Comparison of ENCODE assay signal across 10 cellular contexts in the genomic region with DNA sequence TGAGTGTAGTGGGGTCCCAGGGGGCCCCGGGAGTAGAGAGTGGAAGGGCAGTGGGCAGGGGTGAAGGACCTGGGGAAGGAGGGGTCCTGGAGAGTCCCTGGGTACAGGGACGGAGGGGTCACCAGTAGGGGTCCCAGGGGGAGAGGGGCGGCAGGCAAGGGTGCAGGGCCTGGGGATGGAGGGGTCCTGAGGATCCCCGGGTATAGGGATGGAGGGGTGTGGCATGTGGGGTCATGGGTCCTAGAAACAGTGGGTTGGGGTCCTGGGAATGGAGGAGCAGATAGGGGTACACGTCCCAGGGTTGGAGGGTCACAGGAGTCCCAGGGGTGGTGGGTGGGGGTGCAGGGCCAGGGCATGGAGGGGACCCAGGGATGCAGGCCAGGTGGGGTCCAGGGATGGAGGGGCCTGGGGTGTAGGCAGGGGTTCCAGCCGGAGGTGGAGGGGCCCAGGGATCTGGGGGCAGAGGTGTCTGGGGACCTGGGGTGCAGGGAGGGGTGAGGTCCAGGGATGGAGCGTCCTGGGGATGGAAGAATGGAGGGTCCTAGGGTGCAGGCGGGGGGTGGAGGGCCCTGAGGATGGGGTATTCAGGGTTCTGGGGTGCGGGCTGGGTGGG. TPM values are rescaled to one million over a fixed set of nuclear protein-coding genes. Genes with fewer than 3 reads are reported as not detected.
A peak's percentile ranks its signal among the peaks of the same experiment; 100 is the strongest.
DNase-seq lines count a peak whose midpoint lies in the region; ATAC-seq and TF ChIP-seq lines count a peak whose summit lies in the region.
"Had no signal": no experiment of that assay in that cellular context is flagged by ENCODE, and none has a peak within 500 bp of the region (broad histone marks: within the 10 kb centered on the region; RNA-seq: fewer than 3 reads in every experiment).

No MANE protein-coding gene starts in this region.

- H3K4me3 ChIP-seq in HCT116 (replicated peaks in 1 of 2; ENCODE audit: low read depth in 1 of 2, low read length in 2 of 2): peak overlapping the region; percentile 77 to 79

- no peak for TF ChIP-seq POLR2A in HCT116 (IDR thresholded peaks at IDR 0.05; ENCODE audit: borderline replicate concordance, extremely low read depth, insufficient read depth, insufficient read length)

- H3K9me2 ChIP-seq in HCT116 (ENCODE audit: insufficient read depth): no peaks in the 10 kb centered on the region

- no peaks in the 10 kb centered on the region for H4K20me1 ChIP-seq in HCT116 (ENCODE audit: insufficient read depth)

- peaks cover 17% of the 10 kb centered on the region for H3K4me1 Mint-ChIP-seq in activated CD8-positive, alpha-beta T cell treated with anti-CD3 and anti-CD28 coated beads for 36 hours (ENCODE audit: low read depth)
- peaks cover 30% of the 10 kb centered on the region for H3K4me1 Mint-ChIP-seq in stimulated activated effector memory CD8-positive, alpha-beta T cell treated with anti-CD3 and anti-CD28 coated beads, Interleukin-12 subunit alpha, Interleukin-12 subunit beta, amount 100 ng/mL, for 72 hours
- H3K4me1 Mint-ChIP-seq in CD14-positive monocyte: peaks cover 23% of the 10 kb centered on the region

- no peak for ATAC-seq in HCT116
- ATAC-seq in activated CD8-positive, alpha-beta T cell treated with anti-CD3 and anti-CD28 coated beads for 36 hours: no peak
- peak; percentile 3 for ATAC-seq in stimulated activated effector memory CD8-positive, alpha-beta T cell treated with anti-CD3 and anti-CD28 coated beads, Interleukin-12 subunit alpha, Interleukin-12 subunit beta, amount 100 ng/mL, for 72 hours
- no peak for ATAC-seq in HG02885 (IDR thresholded peaks at IDR 0.05; ENCODE audit: poor library complexity, unreplicated experiment)

- CTCF ChIA-PET in HCT116 (lab: Charles Lee): no interaction called here
- CTCF ChIA-PET in activated CD8-positive, alpha-beta T cell treated with anti-CD3 and anti-CD28 coated beads for 36 hours (lab: Charles Lee): no interaction called here

- peak overlapping the region; percentile 80; the same call in 1 of the 2 replicates for H3K27ac ChIP-seq in HCT116 (ENCODE audit: low read depth, low read length)

- POLR2A ChIA-PET in HCT116 (lab: Charles Lee): no interaction called here
- POLR2A ChIA-PET in activated CD8-positive, alpha-beta T cell treated with anti-CD3 and anti-CD28 coated beads for 36 hours (lab: Charles Lee): no interaction called here

- H3K9ac ChIP-seq in HCT116 (ENCODE audit: low read length): peak overlapping the region; percentile 82

- no peaks in the 10 kb centered on the region for H3K9me3 ChIP-seq in HCT116 (ENCODE audit: control insufficient read depth in 1 of 2, insufficient read depth in 1 of 2, low read depth in 1 of 2, low read length in 2 of 2)

- no peak for TF ChIP-seq RAD21 in HCT116 (IDR thresholded peaks at IDR 0.05; ENCODE audit: low read depth)

- RAD21 ChIA-PET in HCT116 (lab: Charles Lee; ENCODE audit: low non-redundant PET in 1 of 2, low total read pairs in 2 of 2, uncharacterized antibody in 2 of 2, unreplicated experiment in 2 of 2): no interaction called here

- H3K27me3 Mint-ChIP-seq in activated CD8-positive, alpha-beta T cell treated with anti-CD3 and anti-CD28 coated beads for 36 hours: no peaks in the 10 kb centered on the region
- H3K27me3 Mint-ChIP-seq in CD14-positive monocyte (ENCODE audit: low read depth in 3 of 3): peaks cover 0 to 1% (median 0%) of the 10 kb centered on the region in 3 donors

- intact Hi-C loops in HCT116 (cut with micrococcal nuclease) (no loop called here), CD14-positive monocyte (cut with micrococcal nuclease) (no loop called here), posterior cingulate gyrus (cut with DNase I) (no loop called here)
- intact Hi-C loops in activated CD8-positive, alpha-beta T cell treated with anti-CD3 and anti-CD28 coated beads for 36 hours (cut with micrococcal nuclease): no loop called here

- H3K4me2 ChIP-seq in HCT116 (ENCODE audit: low read length): peak overlapping the region; percentile 82

- H3K4me1 ChIP-seq in HCT116 (ENCODE audit: control insufficient read depth in 1 of 2, insufficient read depth in 2 of 2, low read length in 2 of 2): peaks cover 6 to 18% of the 10 kb centered on the region in 2 experiments; a peak in 3 of 4 replicates

- no TSS peak for BruUV-seq in HCT116 (replicated peaks; lab: Mats Ljungman, UMichigan)

- no peak overlapping the region for H3K27ac Mint-ChIP-seq in activated CD8-positive, alpha-beta T cell treated with anti-CD3 and anti-CD28 coated beads for 36 hours
- H3K27ac Mint-ChIP-seq in stimulated activated effector memory CD8-positive, alpha-beta T cell treated with anti-CD3 and anti-CD28 coated beads, Interleukin-12 subunit alpha, Interleukin-12 subunit beta, amount 100 ng/mL, for 72 hours: peak overlapping the region; percentile 45
- no peak overlapping the region for H3K27ac Mint-ChIP-seq in CD14-positive monocyte

- no peak for DNase-seq in HCT116 (ENCODE audit: low read depth, low spot score)
- no peak for DNase-seq in activated CD8-positive, alpha-beta T cell treated with anti-CD3 and anti-CD28 coated beads for 36 hours
- peak; percentile 31 for DNase-seq in germinal center (ENCODE audit: low spot score)
- no peak for DNase-seq in stimulated activated effector memory CD8-positive, alpha-beta T cell treated with anti-CD3 and anti-CD28 coated beads, Interleukin-12 subunit alpha, Interleukin-12 subunit beta, amount 100 ng/mL, for 72 hours (ENCODE audit: low spot score in 2 of 2)
- no peak for DNase-seq in CD14-positive monocyte (ENCODE audit: low spot score)
- DNase-seq in posterior cingulate gyrus: no peak
- no peak for DNase-seq in iPS-NIHi11 (ENCODE audit: low spot score)
- DNase-seq: SHP77 treated with DMSO at 0.1 percent for 48 hours, trophoblast cell had no signal

- H3K4me3 Mint-ChIP-seq in activated CD8-positive, alpha-beta T cell treated with anti-CD3 and anti-CD28 coated beads for 36 hours: peak overlapping the region; percentile 74
- H3K4me3 Mint-ChIP-seq in stimulated activated effector memory CD8-positive, alpha-beta T cell treated with anti-CD3 and anti-CD28 coated beads, Interleukin-12 subunit alpha, Interleukin-12 subunit beta, amount 100 ng/mL, for 72 hours: peak overlapping the region; percentile 66
- H3K4me3 Mint-ChIP-seq in CD14-positive monocyte: no peak overlapping the region

- H3K36me3 ChIP-seq in HCT116 (ENCODE audit: control insufficient read depth in 1 of 2, insufficient read depth in 2 of 2, low read length in 2 of 2): no peaks in the 10 kb centered on the region; a peak in 1 of 4 replicates

- H3K36me3 Mint-ChIP-seq in activated CD8-positive, alpha-beta T cell treated with anti-CD3 and anti-CD28 coated beads for 36 hours (ENCODE audit: low read depth): peaks cover 8% of the 10 kb centered on the region
- peaks cover 6% of the 10 kb centered on the region for H3K36me3 Mint-ChIP-seq in stimulated activated effector memory CD8-positive, alpha-beta T cell treated with anti-CD3 and anti-CD28 coated beads, Interleukin-12 subunit alpha, Interleukin-12 subunit beta, amount 100 ng/mL, for 72 hours
- H3K36me3 Mint-ChIP-seq in CD14-positive monocyte: peaks cover 4 to 21% of the 10 kb centered on the region in 2 donors

- TF ChIP-seq CTCF in HCT116 (IDR thresholded peaks at IDR 0.05 in 2 of 3, conservative IDR thresholded peaks at IDR 0.05 in 1 of 3; ENCODE audit: borderline replicate concordance in 1 of 3, insufficient read depth in 1 of 3, low read depth in 2 of 3, low read length in 2 of 3) (no peak), CD14-positive monocyte (IDR thresholded peaks at IDR 0.05) (no peak)
- no peak for TF ChIP-seq CTCF in activated CD8-positive, alpha-beta T cell treated with anti-CD3 and anti-CD28 coated beads for 36 hours (IDR thresholded peaks at IDR 0.05)

- no peak overlapping the region for H2AFZ ChIP-seq in HCT116 (ENCODE audit: low read depth, low read length, poor library complexity, severe bottlenecking)

- H3K79me2 ChIP-seq in HCT116 (ENCODE audit: insufficient read depth, low read length): peaks cover 38% of the 10 kb centered on the region

- no peaks in the 10 kb centered on the region for H3K9me3 Mint-ChIP-seq in activated CD8-positive, alpha-beta T cell treated with anti-CD3 and anti-CD28 coated beads for 36 hours
- no peaks in the 10 kb centered on the region for H3K9me3 Mint-ChIP-seq in stimulated activated effector memory CD8-positive, alpha-beta T cell treated with anti-CD3 and anti-CD28 coated beads, Interleukin-12 subunit alpha, Interleukin-12 subunit beta, amount 100 ng/mL, for 72 hours
- H3K9me3 Mint-ChIP-seq in CD14-positive monocyte: peaks cover 0 to 3% (median 0%) of the 10 kb centered on the region in 7 donors

- no peaks in the 10 kb centered on the region for H3K27me3 ChIP-seq in HCT116 (ENCODE audit: insufficient read depth, low read length)

TF ChIP-seq in HCT116, 20 proteins besides CTCF, POLR2A, EP300 and RAD21:
- TF ChIP-seq EZH2 (IDR thresholded peaks at IDR 0.05): no peak

RNA-seq across cellular contexts. Expression of a gene that starts 1.3 kb away (rescaled TPM):
- 112 TPM for total RNA-seq in HCT116 (2021; ENCODE audit: unreplicated experiment)
- polyA plus RNA-seq in HCT116 (2012): 136 and 158 TPM in 2 replicates
- total RNA-seq in activated CD8-positive, alpha-beta T cell treated with anti-CD3 and anti-CD28 coated beads for 36 hours: 10 to 100 TPM; 36.5 to 44.6 TPM
- polyA plus RNA-seq in CD14-positive monocyte: 1 to 10 TPM; 2.8 to 3.3 TPM

RNA-seq across cellular contexts. Expression of a gene that starts 36.9 kb away (rescaled TPM):
- total RNA-seq in HCT116 (2021; ENCODE audit: unreplicated experiment): 271 TPM
- 225 and 297 TPM in 2 replicates for polyA plus RNA-seq in HCT116 (2012)
- total RNA-seq in activated CD8-positive, alpha-beta T cell treated with anti-CD3 and anti-CD28 coated beads for 36 hours: 100 to 1,000 TPM; 323 to 327 TPM
- polyA plus RNA-seq in CD14-positive monocyte: 10 to 100 TPM; 16.9 to 21.8 TPM

Comparison
In these comparisons a context has a peak if more than half of its experiments do, and no peak if none do; other contexts are left out.
1. H3K4me3 Mint-ChIP-seq: peak in activated CD8-positive, alpha-beta T cell treated with anti-CD3 and anti-CD28 coated beads for 36 hours (single experiment) and stimulated activated effector memory CD8-positive, alpha-beta T cell treated with anti-CD3 and anti-CD28 coated beads, Interleukin-12 subunit alpha, Interleukin-12 subunit beta, amount 100 ng/mL, for 72 hours (single experiment); none in CD14-positive monocyte (0 of 2).